Comparison of ENCODE assay signal across 1 cellular context in the genomic region with DNA sequence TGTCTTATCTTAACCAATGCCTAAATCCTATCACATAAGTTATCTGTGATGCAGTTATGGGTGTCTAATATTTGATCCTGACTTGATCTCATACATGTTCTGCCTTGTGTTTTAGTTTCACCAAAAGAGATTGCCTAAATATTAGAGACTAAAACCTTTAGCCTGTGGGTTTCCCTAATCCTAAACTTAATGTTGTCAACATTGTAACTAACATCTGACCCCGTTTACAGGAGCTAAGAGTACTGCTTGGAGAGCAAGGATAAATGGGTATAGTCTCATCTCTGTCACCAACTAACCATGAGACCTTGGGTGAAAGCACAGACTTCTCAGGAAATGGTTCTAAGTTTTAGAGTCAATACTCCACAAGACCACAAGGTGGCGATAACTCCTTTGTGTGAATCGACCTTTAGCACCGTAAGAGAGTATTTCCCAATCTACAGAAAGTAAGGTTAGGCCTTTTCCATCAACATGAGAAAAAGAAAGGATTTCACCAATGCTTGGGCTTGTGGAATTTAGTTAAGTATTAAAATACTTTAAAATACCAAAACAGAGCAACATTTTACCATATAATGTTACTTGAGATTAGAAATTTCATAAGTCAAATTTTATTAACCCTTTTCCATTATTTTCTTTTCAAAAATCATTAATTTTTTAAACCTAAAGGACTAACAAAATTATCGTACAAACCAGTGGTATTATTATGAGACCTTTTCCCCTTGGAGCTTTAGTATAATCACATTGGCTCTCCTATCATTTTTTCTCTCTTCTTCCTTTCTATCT.
TF ChIP-seq lines count a peak whose summit lies in the region.

No MANE protein-coding gene starts in this region.

TF ChIP-seq in K562, 482 proteins besides CTCF, POLR2A, EP300 and RAD21 (continued from another document and continues in another):
- TF ChIP-seq DEAF1 (CRISPR knock-in tag; IDR thresholded peaks at IDR 0.05) (peak; percentile 96), MED1 (CRISPR knock-in tag; IDR thresholded peaks at IDR 0.05; ENCODE audit: borderline replicate concordance) (no peak), SREBF2 (CRISPR knock-in tag; IDR thresholded peaks at IDR 0.05) (no peak), STAT6 (CRISPR knock-in tag; IDR thresholded peaks at IDR 0.05) (peak; percentile 87; the same call in 1 of the 2 replicates), CEBPG (CRISPR knock-in tag; IDR thresholded peaks at IDR 0.05) (peak; percentile 87), CEBPG (tag; conservative IDR thresholded peaks at IDR 0.05 in 1 of 2, IDR thresholded peaks at IDR 0.05 in 1 of 2) (peak; percentile 93 to 97), SRSF9 (IDR thresholded peaks at IDR 0.05; ENCODE audit: borderline replicate concordance, low read depth, low read length) (no peak), RCOR1 (IDR thresholded peaks at IDR 0.05; ENCODE audit: borderline replicate concordance in 1 of 2, low read depth in 2 of 2, low read length in 2 of 2) (peak in 1 of 2 experiments; percentile 55; a peak in 1 of 4 replicates), NR2C1 (IDR thresholded peaks at IDR 0.05) (0 out of 2 replicates have a peak, but pooled peaks have one; percentile 32), NR2C1 (tag; IDR thresholded peaks at IDR 0.05) (peak; percentile 67; the same call in 1 of the 2 replicates), ZNF644 (tag; IDR thresholded peaks at IDR 0.05; ENCODE audit: low read depth) (no peak), SMC3 (conservative IDR thresholded peaks at IDR 0.05; ENCODE audit: insufficient read depth, low read depth, low read length) (peak; percentile 92), FOSL1 (tag; conservative IDR thresholded peaks at IDR 0.05) (0 out of 2 replicates have a peak, but pooled peaks have one; percentile 24), BMI1 (IDR thresholded peaks at IDR 0.05; ENCODE audit: low read length) (no peak), ID3 (CRISPR knock-in tag; IDR thresholded peaks at IDR 0.05) (no peak), ID3 (tag; IDR thresholded peaks at IDR 0.05) (no peak), E2F3 (CRISPR knock-in tag; IDR thresholded peaks at IDR 0.05) (no peak), ARID2 (IDR thresholded peaks at IDR 0.05) (peak; percentile 85), CHD1 (IDR thresholded peaks at IDR 0.05; ENCODE audit: low read length) (no peak), MAFG (tag; conservative IDR thresholded peaks at IDR 0.05) (no peak), NBN (IDR thresholded peaks at IDR 0.05; ENCODE audit: low read depth) (0 out of 2 replicates have a peak, but pooled peaks have one; percentile 34), MYC (IDR thresholded peaks at IDR 0.05; ENCODE audit: low read depth, low read length) (0 out of 2 replicates have a peak, but pooled peaks have one; percentile 16), MYC (CRISPR knock-in tag; IDR thresholded peaks at IDR 0.05; ENCODE audit: borderline replicate concordance, low read depth) (no peak), ARID3B (CRISPR knock-in tag; IDR thresholded peaks at IDR 0.05; ENCODE audit: borderline replicate concordance) (no peak), HCFC1 (IDR thresholded peaks at IDR 0.05; ENCODE audit: low read depth, low read length) (0 out of 2 replicates have a peak, but pooled peaks have one; percentile 19), ZNF282 (CRISPR knock-in tag; IDR thresholded peaks at IDR 0.05) (no peak), ZC3H4 (CRISPR knock-in tag; IDR thresholded peaks at IDR 0.05; ENCODE audit: borderline replicate concordance) (no peak), HMG20B (CRISPR knock-in tag; IDR thresholded peaks at IDR 0.05) (no peak), ZBTB9 (CRISPR knock-in tag; IDR thresholded peaks at IDR 0.05) (no peak), RBM17 (IDR thresholded peaks at IDR 0.05; ENCODE audit: borderline replicate concordance, low read depth, low read length) (no peak), SMARCA4 (IDR thresholded peaks at IDR 0.05) (no peak), CC2D1A (IDR thresholded peaks at IDR 0.05) (peak; percentile 84)
- TF ChIP-seq, protein P1, sequence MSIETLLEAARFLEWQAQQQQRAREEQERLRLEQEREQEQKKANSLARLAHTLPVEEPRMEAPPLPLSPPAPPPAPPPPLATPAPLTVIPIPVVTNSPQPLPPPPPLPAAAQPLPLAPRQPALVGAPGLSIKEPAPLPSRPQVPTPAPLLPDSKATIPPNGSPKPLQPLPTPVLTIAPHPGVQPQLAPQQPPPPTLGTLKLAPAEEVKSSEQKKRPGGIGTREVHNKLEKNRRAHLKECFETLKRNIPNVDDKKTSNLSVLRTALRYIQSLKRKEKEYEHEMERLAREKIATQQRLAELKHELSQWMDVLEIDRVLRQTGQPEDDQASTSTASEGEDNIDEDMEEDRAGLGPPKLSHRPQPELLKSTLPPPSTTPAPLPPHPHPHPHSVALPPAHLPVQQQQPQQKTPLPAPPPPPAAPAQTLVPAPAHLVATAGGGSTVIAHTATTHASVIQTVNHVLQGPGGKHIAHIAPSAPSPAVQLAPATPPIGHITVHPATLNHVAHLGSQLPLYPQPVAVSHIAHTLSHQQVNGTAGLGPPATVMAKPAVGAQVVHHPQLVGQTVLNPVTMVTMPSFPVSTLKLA (conservative IDR thresholded peaks at IDR 0.05), result peak in 1 of 2 experiments; percentile 21; a peak in 1 of 4 replicates
- TF ChIP-seq, protein P2, sequence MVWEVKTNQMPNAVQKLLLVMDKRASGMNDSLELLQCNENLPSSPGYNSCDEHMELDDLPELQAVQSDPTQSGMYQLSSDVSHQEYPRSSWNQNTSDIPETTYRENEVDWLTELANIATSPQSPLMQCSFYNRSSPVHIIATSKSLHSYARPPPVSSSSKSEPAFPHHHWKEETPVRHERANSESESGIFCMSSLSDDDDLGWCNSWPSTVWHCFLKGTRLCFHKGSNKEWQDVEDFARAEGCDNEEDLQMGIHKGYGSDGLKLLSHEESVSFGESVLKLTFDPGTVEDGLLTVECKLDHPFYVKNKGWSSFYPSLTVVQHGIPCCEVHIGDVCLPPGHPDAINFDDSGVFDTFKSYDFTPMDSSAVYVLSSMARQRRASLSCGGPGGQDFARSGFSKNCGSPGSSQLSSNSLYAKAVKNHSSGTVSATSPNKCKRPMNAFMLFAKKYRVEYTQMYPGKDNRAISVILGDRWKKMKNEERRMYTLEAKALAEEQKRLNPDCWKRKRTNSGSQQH (CRISPR knock-in tag; IDR thresholded peaks at IDR 0.05), result no peak
- TF ChIP-seq, protein P3, sequence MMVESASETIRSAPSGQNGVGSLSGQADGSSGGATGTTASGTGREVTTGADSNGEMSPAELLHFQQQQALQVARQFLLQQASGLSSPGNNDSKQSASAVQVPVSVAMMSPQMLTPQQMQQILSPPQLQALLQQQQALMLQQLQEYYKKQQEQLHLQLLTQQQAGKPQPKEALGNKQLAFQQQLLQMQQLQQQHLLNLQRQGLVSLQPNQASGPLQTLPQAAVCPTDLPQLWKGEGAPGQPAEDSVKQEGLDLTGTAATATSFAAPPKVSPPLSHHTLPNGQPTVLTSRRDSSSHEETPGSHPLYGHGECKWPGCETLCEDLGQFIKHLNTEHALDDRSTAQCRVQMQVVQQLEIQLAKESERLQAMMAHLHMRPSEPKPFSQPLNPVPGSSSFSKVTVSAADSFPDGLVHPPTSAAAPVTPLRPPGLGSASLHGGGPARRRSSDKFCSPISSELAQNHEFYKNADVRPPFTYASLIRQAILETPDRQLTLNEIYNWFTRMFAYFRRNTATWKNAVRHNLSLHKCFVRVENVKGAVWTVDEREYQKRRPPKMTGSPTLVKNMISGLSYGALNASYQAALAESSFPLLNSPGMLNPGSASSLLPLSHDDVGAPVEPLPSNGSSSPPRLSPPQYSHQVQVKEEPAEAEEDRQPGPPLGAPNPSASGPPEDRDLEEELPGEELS (CRISPR knock-in tag; IDR thresholded peaks at IDR 0.05; ENCODE audit: borderline replicate concordance), result no peak
- TF ChIP-seq, protein P4, sequence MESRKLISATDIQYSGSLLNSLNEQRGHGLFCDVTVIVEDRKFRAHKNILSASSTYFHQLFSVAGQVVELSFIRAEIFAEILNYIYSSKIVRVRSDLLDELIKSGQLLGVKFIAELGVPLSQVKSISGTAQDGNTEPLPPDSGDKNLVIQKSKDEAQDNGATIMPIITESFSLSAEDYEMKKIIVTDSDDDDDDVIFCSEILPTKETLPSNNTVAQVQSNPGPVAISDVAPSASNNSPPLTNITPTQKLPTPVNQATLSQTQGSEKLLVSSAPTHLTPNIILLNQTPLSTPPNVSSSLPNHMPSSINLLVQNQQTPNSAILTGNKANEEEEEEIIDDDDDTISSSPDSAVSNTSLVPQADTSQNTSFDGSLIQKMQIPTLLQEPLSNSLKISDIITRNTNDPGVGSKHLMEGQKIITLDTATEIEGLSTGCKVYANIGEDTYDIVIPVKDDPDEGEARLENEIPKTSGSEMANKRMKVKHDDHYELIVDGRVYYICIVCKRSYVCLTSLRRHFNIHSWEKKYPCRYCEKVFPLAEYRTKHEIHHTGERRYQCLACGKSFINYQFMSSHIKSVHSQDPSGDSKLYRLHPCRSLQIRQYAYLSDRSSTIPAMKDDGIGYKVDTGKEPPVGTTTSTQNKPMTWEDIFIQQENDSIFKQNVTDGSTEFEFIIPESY (CRISPR knock-in tag; IDR thresholded peaks at IDR 0.05), result 0 out of 2 replicates have a peak, but pooled peaks have one; percentile 25
- TF ChIP-seq, protein P5, sequence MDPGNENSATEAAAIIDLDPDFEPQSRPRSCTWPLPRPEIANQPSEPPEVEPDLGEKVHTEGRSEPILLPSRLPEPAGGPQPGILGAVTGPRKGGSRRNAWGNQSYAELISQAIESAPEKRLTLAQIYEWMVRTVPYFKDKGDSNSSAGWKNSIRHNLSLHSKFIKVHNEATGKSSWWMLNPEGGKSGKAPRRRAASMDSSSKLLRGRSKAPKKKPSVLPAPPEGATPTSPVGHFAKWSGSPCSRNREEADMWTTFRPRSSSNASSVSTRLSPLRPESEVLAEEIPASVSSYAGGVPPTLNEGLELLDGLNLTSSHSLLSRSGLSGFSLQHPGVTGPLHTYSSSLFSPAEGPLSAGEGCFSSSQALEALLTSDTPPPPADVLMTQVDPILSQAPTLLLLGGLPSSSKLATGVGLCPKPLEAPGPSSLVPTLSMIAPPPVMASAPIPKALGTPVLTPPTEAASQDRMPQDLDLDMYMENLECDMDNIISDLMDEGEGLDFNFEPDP (CRISPR knock-in tag; IDR thresholded peaks at IDR 0.05), result no peak
